In genomic region chr17:37373530-37374159, GRCh38 we compare ENCODE assay signal across 9 cellular contexts. TPM values are rescaled to one million over a fixed set of nuclear protein-coding genes. Genes with fewer than 3 reads are reported as not detected.
DNase-seq lines count a peak whose midpoint lies in the region; ATAC-seq and TF ChIP-seq lines count a peak whose summit lies in the region.
"Had no signal": no experiment of that assay in that cellular context is flagged by ENCODE, and none has a peak within 500 bp of the region (broad histone marks: within the 10 kb centered on the region; RNA-seq: fewer than 3 reads in every experiment).

No MANE protein-coding gene starts in this region.

- peak; percentile 99 for TF ChIP-seq CTCF in BJ (IDR thresholded peaks at IDR 0.05; ENCODE audit: insufficient read depth, low read depth, low read length)
- peak; percentile 72 for TF ChIP-seq CTCF in glutamatergic neuron (IDR thresholded peaks at IDR 0.05; ENCODE audit: partially characterized antibody, unreplicated experiment)
- TF ChIP-seq CTCF in prostate gland (IDR thresholded peaks at IDR 0.05) = peak; percentile 82 to 99 (median 92)

- intact Hi-C loops in prostate gland (cut with DNase I) = loop anchor here (10.0 kb wide), 1 partner anchor 119 kb away; no protein-coding TSS in a partner anchor

- ATAC-seq in GM21528 (IDR thresholded peaks at IDR 0.05; ENCODE audit: low FRiP score, unreplicated experiment) = peak; percentile 57
- peak; percentile 99 for ATAC-seq in SK-N-SH treated with all-trans-retinoic acid at 6 μM for 48 hours
- ATAC-seq in HG03571 (IDR thresholded peaks at IDR 0.05; ENCODE audit: unreplicated experiment) = no peak

- no peak overlapping the region for H3K27ac ChIP-seq in prostate gland

- WGBS in prostate gland = 5% methylated on average over 4 of the region's 4 CpGs

- no peaks in the 10 kb centered on the region for H3K4me1 ChIP-seq in prostate gland (replicated peaks)

- H3K36me3 ChIP-seq in BJ (ENCODE audit: control insufficient read depth, insufficient read depth, low read length) (no peaks in the 10 kb centered on the region), prostate gland (no peaks in the 10 kb centered on the region)

- no peaks in the 10 kb centered on the region for H3K9me3 ChIP-seq in prostate gland

- H3K27me3 ChIP-seq in BJ (ENCODE audit: control insufficient read depth, insufficient read depth, low read length) = no peaks in the 10 kb centered on the region
- no peaks in the 10 kb centered on the region for H3K27me3 ChIP-seq in prostate gland (replicated peaks; ENCODE audit: insufficient read depth)

- POLR2A ChIA-PET in BJ (lab: Charles Lee) = interaction anchor here (0.5 to 0.6 kb wide), 2 partner anchors 9 to 32 kb away, joined by 3 to 9 read pairs; no protein-coding TSS in a partner anchor

- no peaks in the 10 kb centered on the region for H3K27me3 Mint-ChIP-seq in glutamatergic neuron (ENCODE audit: unreplicated experiment)

- H3K4me3 Mint-ChIP-seq in glutamatergic neuron (ENCODE audit: unreplicated experiment) = no peak overlapping the region

- H3K27ac Mint-ChIP-seq in glutamatergic neuron (ENCODE audit: unreplicated experiment) = no peak overlapping the region

- no peaks in the 10 kb centered on the region for H3K36me3 Mint-ChIP-seq in glutamatergic neuron (ENCODE audit: unreplicated experiment)

- H3K9me3 Mint-ChIP-seq in glutamatergic neuron (ENCODE audit: unreplicated experiment) = no peaks in the 10 kb centered on the region

- CTCF ChIA-PET in BJ (lab: Yijun Ruan, JAX) = interaction anchor here (0.6 to 2.8 kb wide), 49 partner anchors 9 to 771 kb away, joined by 3 to 28 read pairs (median 4); partner anchors contain the start of genes DUSP14 and SYNRG

- no peaks in the 10 kb centered on the region for H3K4me1 Mint-ChIP-seq in glutamatergic neuron (ENCODE audit: low read depth, unreplicated experiment)

- TF ChIP-seq POLR2A in prostate gland (IDR thresholded peaks at IDR 0.05) = no peak

- DNase-seq in BJ (ENCODE audit: low read depth) = no peak
- peak; percentile 68 for DNase-seq in NCI-H1436 treated with DMSO at 0.1 percent for 48 hours (lab: John Stamatoyannopoulos, UW)
- DNase-seq in activated naive CD4-positive, alpha-beta T cell treated with anti-CD3 and anti-CD28 coated beads, Interleukin-2, amount 50 U/mL, for 16 hours = peak; percentile 63
- peak; percentile 66 for DNase-seq in glutamatergic neuron
- peak; percentile 80 for DNase-seq in prostate gland (ENCODE audit: low spot score)

- no peak overlapping the region for H3K4me3 ChIP-seq in BJ (ENCODE audit: low read depth, low read length)
- H3K4me3 ChIP-seq in prostate gland = no peak overlapping the region

TF ChIP-seq in SK-N-SH treated with all-trans-retinoic acid at 6 μM for 48 hours, 23 proteins besides CTCF, POLR2A, EP300 and RAD21:
- TF ChIP-seq POU6F1 (CRISPR knock-in tag; IDR thresholded peaks at IDR 0.05; ENCODE audit: borderline replicate concordance, low read depth) = no peak

RNA-seq across cellular contexts. Expression of gene C17orf78, which starts 2.1 kb away (rescaled TPM):
- not detected in 2 replicates for polyA plus RNA-seq in BJ (2011; rRNA removed)
- not detected in 2 replicates for polyA minus RNA-seq in BJ (2011; rRNA and poly(A)+ RNA removed)
- total RNA-seq in glutamatergic neuron (ENCODE audit: unreplicated experiment) = not detected
- total RNA-seq in prostate gland = not detected
- total RNA-seq: subcutaneous adipose tissue had no signal

RNA-seq across cellular contexts. Expression of gene ACACA, which starts 33.0 kb away (rescaled TPM):
- polyA plus RNA-seq in BJ (2011; rRNA removed) = 26.9 and 32.4 TPM in 2 replicates
- polyA minus RNA-seq in BJ (2011; rRNA and poly(A)+ RNA removed) = 58.8 and 77.3 TPM in 2 replicates
- total RNA-seq in glutamatergic neuron (ENCODE audit: unreplicated experiment) (145 TPM), prostate gland (10 to 100 TPM; 54.2 to 71.3 TPM)

RNA-seq across cellular contexts. Expression of gene TADA2A, which starts 33.0 kb away (rescaled TPM):
- polyA plus RNA-seq in BJ (2011; rRNA removed) = 13.6 and 19.3 TPM in 2 replicates
- 16.5 and 22.5 TPM in 2 replicates for polyA minus RNA-seq in BJ (2011; rRNA and poly(A)+ RNA removed)
- total RNA-seq in glutamatergic neuron (ENCODE audit: unreplicated experiment) (30.6 TPM), prostate gland (10 to 100 TPM; 13.0 to 29.7 TPM)
